ENCODE assay signal across 8 cellular contexts in genomic region chr15:42207674-42208579, GRCh38. TPM values are rescaled to one million over a fixed set of nuclear protein-coding genes. Genes with fewer than 3 reads are reported as not detected.
DNase-seq lines count a peak whose midpoint lies in the region; ATAC-seq, FAIRE-seq and TF ChIP-seq lines count a peak whose summit lies in the region.

Gene VPS39 (minus strand): TSS chr15:42208304. CDS start chr15:42208153, 151 bp downstream.

- H3K36me3 ChIP-seq in left ventricle myocardium inferior: peaks cover 34% of the 10 kb centered on the region
- H3K36me3 ChIP-seq in upper lobe of left lung: peaks cover 0 to 34% (median 12%) of the 10 kb centered on the region in 4 donors

- TF ChIP-seq POLR2A in GM12892 (IDR thresholded peaks at IDR 0.05; ENCODE audit: low read depth, low read length) (peak; percentile 83), upper lobe of left lung (IDR thresholded peaks at IDR 0.05) (peak in 3 of 4 donors; percentile 50 to 87 (median 80))

- DNase-seq in GM12892 (ENCODE audit: insufficient read length) (peak; percentile 78), NCI-H146 treated with DMSO at 0.1 percent for 48 hours (lab: John Stamatoyannopoulos, UW; ENCODE audit: unreplicated experiment) (peak; percentile 22), amniotic stem cell (lab: John Stamatoyannopoulos, UW) (peak; percentile 67), left ventricle myocardium inferior (peak; percentile 87), posterior vena cava (ENCODE audit: low spot score) (peak; percentile 94), upper lobe of left lung (peak; percentile 87 to 92)

- no peaks in the 10 kb centered on the region for H3K27me3 Mint-ChIP-seq in T-helper 1 cell treated with Interleukin-12 subunit alpha and Interleukin-12 subunit beta and Interleukin-4 antibody, amounts not matched to agents 30 μg/mL and 1 μg/mL, for 36 hours (ENCODE audit: low read depth)

- H3K4me3 Mint-ChIP-seq in T-helper 1 cell treated with Interleukin-12 subunit alpha and Interleukin-12 subunit beta and Interleukin-4 antibody, amounts not matched to agents 30 μg/mL and 1 μg/mL, for 36 hours: peak within 1 kb of the TSS; percentile 93

- H3K4me1 ChIP-seq in left ventricle myocardium inferior: peaks cover 29% of the 10 kb centered on the region
- H3K4me1 ChIP-seq in upper lobe of left lung: peaks cover 10 to 44% (median 28%) of the 10 kb centered on the region in 4 donors

- no peaks in the 10 kb centered on the region for H3K27me3 ChIP-seq in left ventricle myocardium inferior (ENCODE audit: low read depth)
- H3K27me3 ChIP-seq in upper lobe of left lung: no peaks in the 10 kb centered on the region

- no peaks in the 10 kb centered on the region for H3K9me3 ChIP-seq in left ventricle myocardium inferior (replicated peaks)
- H3K9me3 ChIP-seq in upper lobe of left lung: no peaks in the 10 kb centered on the region

- peak; percentile 96 for FAIRE-seq in GM12892 (lab: Jason Lieb, UNC)

- TF ChIP-seq CTCF in left ventricle myocardium inferior (IDR thresholded peaks at IDR 0.05; ENCODE audit: borderline replicate concordance) (no peak), upper lobe of left lung (IDR thresholded peaks at IDR 0.05) (no peak)

- ATAC-seq in HG02840 (IDR thresholded peaks at IDR 0.05; ENCODE audit: low FRiP score, unreplicated experiment): peak; percentile 68
- peak; percentile 94 to 98 for ATAC-seq in upper lobe of left lung (ENCODE audit: low FRiP score in 2 of 2)

- no peak for TF ChIP-seq EP300 in upper lobe of left lung (IDR thresholded peaks at IDR 0.05)

- peak within 1 kb of the TSS; percentile 86 for H3K27ac ChIP-seq in left ventricle myocardium inferior (replicated peaks)
- H3K27ac ChIP-seq in upper lobe of left lung: peak within 1 kb of the TSS; percentile 79 to 95 (median 86)

- WGBS in upper lobe of left lung, 2 donors: 7 to 13% methylated on average over 15 to 38 of the region's 45 CpGs

- H3K27ac Mint-ChIP-seq in T-helper 1 cell treated with Interleukin-12 subunit alpha and Interleukin-12 subunit beta and Interleukin-4 antibody, amounts not matched to agents 30 μg/mL and 1 μg/mL, for 36 hours: peak within 1 kb of the TSS; percentile 92

- peaks cover 33% of the 10 kb centered on the region for H3K36me3 Mint-ChIP-seq in T-helper 1 cell treated with Interleukin-12 subunit alpha and Interleukin-12 subunit beta and Interleukin-4 antibody, amounts not matched to agents 30 μg/mL and 1 μg/mL, for 36 hours (ENCODE audit: low read depth)

- H3K4me3 ChIP-seq in left ventricle myocardium inferior (peak within 1 kb of the TSS; percentile 96), upper lobe of left lung (peak within 1 kb of the TSS; percentile 18 to 92 (median 86))

- peaks cover 23% of the 10 kb centered on the region for H3K4me1 Mint-ChIP-seq in T-helper 1 cell treated with Interleukin-12 subunit alpha and Interleukin-12 subunit beta and Interleukin-4 antibody, amounts not matched to agents 30 μg/mL and 1 μg/mL, for 36 hours (ENCODE audit: low read depth)

- intact Hi-C loops in left ventricle myocardium inferior (cut with micrococcal nuclease): no loop called here
- intact Hi-C loops in posterior vena cava (cut with DNase I): loop anchor here in 1 of 2 donors (1.0 kb wide), 1 partner anchor 40 kb away; no protein-coding TSS in a partner anchor

- H3K9me3 Mint-ChIP-seq in T-helper 1 cell treated with Interleukin-12 subunit alpha and Interleukin-12 subunit beta and Interleukin-4 antibody, amounts not matched to agents 30 μg/mL and 1 μg/mL, for 36 hours: peaks cover 3% of the 10 kb centered on the region

RNA-seq across cellular contexts. Expression of gene VPS39, which starts in this region (rescaled TPM):
- polyA plus RNA-seq in GM12892 (2012; ENCODE audit: missing spikeins): 36.5 TPM
- total RNA-seq in left ventricle myocardium inferior (49.2 TPM), posterior vena cava (10 to 100 TPM; 48.4 to 58.0 TPM), upper lobe of left lung (100 to 1,000 TPM in 1 of 6 donors, 10 to 100 TPM in 5; 56.4 to 325 (median 85.3) TPM)

Comparison
In these comparisons a context has a peak if more than half of its experiments do, and no peak if none do; other contexts are left out.
1. Peak in every context shown above with its lines: DNase-seq, ATAC-seq, H3K4me3 ChIP-seq and H3K27ac ChIP-seq.
2. DNase-seq: peak in every context shown above with its lines; median percentile 94 in posterior vena cava; 90 in upper lobe of left lung; 87 in left ventricle myocardium inferior; 78 in GM12892; 67 in amniotic stem cell; 22 in NCI-H146 treated with DMSO at 0.1 percent for 48 hours.